In the genomic region with DNA sequence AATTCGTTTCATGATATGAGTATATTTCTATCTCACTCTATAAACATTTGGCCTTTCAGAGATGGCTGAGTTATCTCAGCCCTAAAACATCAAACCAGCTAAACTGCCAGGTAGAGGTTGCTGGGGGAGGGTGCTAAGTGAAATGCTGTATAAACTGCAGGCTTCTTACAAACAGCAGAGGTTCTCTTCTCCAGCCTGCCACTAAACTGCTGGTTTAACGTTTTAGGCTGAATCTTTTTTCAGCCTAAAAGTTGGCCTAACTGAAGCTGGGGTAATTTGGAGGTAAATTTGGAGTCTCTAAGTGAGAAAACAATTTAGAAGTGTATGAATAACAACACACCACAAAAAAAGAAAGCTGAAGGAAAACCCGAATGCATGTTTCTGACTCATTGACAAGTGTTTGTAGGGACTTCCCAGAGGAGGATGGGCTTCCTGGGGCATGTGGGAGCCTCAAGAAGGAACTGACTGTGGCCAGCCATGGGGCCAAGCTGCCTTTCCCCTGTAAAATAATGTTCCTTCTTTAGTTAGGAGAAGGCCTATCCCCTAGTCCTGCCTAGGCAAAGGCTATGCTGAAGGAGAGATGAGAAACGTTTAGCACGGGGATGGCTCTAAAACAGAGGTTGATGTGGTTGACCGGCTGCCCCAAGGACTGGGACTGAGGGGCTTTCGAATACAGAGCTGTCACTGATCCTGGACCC, we compare ENCODE assay signal across 1 cellular context.
TF ChIP-seq lines count a peak whose summit lies in the region.

No MANE protein-coding gene starts in this region.

TF ChIP-seq in GM12878, 131 proteins besides CTCF, POLR2A, EP300 and RAD21 (continued from another document):
- TF ChIP-seq, protein P1, sequence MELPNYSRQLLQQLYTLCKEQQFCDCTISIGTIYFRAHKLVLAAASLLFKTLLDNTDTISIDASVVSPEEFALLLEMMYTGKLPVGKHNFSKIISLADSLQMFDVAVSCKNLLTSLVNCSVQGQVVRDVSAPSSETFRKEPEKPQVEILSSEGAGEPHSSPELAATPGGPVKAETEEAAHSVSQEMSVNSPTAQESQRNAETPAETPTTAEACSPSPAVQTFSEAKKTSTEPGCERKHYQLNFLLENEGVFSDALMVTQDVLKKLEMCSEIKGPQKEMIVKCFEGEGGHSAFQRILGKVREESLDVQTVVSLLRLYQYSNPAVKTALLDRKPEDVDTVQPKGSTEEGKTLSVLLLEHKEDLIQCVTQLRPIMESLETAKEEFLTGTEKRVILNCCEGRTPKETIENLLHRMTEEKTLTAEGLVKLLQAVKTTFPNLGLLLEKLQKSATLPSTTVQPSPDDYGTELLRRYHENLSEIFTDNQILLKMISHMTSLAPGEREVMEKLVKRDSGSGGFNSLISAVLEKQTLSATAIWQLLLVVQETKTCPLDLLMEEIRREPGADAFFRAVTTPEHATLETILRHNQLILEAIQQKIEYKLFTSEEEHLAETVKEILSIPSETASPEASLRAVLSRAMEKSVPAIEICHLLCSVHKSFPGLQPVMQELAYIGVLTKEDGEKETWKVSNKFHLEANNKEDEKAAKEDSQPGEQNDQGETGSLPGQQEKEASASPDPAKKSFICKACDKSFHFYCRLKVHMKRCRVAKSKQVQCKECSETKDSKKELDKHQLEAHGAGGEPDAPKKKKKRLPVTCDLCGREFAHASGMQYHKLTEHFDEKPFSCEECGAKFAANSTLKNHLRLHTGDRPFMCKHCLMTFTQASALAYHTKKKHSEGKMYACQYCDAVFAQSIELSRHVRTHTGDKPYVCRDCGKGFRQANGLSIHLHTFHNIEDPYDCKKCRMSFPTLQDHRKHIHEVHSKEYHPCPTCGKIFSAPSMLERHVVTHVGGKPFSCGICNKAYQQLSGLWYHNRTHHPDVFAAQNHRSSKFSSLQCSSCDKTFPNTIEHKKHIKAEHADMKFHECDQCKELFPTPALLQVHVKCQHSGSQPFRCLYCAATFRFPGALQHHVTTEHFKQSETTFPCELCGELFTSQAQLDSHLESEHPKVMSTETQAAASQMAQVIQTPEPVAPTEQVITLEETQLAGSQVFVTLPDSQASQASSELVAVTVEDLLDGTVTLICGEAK (IDR thresholded peaks at IDR 0.05; ENCODE audit: borderline replicate concordance): no peak; the same call in 1 of the 2 replicates
- 0 out of 2 replicates have a peak, but pooled peaks have one; percentile 33 for TF ChIP-seq SIN3A (IDR thresholded peaks at IDR 0.05; ENCODE audit: low read depth, low read length)
- no peak for TF ChIP-seq SUPT20H (IDR thresholded peaks at IDR 0.05; ENCODE audit: borderline replicate concordance, control insufficient read depth, low read depth, low read length)
- no peak for TF ChIP-seq SRF (IDR thresholded peaks at IDR 0.05; ENCODE audit: low read depth in 2 of 2, low read length in 2 of 2)
- no peak for TF ChIP-seq STAT3 (IDR thresholded peaks at IDR 0.05; ENCODE audit: low read depth, low read length)
- 0 out of 2 replicates have a peak, but pooled peaks have one; percentile 16 for TF ChIP-seq ZSCAN29 (IDR thresholded peaks at IDR 0.05)
- no peak for TF ChIP-seq JUND (IDR thresholded peaks at IDR 0.05; ENCODE audit: low read depth, low read length)
- peak; percentile 54 to 64; a peak in 3 of 4 replicates for TF ChIP-seq IKZF2 (IDR thresholded peaks at IDR 0.05)
- peak; percentile 54; the same call in 1 of the 2 replicates for TF ChIP-seq FOXM1 (IDR thresholded peaks at IDR 0.05; ENCODE audit: low read depth, low read length)
- no peak for TF ChIP-seq IRF4 (IDR thresholded peaks at IDR 0.05; ENCODE audit: low read depth, low read length)
- TF ChIP-seq, protein P2, sequence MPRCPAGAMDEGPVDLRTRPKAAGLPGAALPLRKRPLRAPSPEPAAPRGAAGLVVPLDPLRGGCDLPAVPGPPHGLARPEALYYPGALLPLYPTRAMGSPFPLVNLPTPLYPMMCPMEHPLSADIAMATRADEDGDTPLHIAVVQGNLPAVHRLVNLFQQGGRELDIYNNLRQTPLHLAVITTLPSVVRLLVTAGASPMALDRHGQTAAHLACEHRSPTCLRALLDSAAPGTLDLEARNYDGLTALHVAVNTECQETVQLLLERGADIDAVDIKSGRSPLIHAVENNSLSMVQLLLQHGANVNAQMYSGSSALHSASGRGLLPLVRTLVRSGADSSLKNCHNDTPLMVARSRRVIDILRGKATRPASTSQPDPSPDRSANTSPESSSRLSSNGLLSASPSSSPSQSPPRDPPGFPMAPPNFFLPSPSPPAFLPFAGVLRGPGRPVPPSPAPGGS (IDR thresholded peaks at IDR 0.05; ENCODE audit: borderline replicate concordance, insufficient read depth, low read depth, low read length, poor library complexity, severe bottlenecking): no peak
- TF ChIP-seq, protein P3, sequence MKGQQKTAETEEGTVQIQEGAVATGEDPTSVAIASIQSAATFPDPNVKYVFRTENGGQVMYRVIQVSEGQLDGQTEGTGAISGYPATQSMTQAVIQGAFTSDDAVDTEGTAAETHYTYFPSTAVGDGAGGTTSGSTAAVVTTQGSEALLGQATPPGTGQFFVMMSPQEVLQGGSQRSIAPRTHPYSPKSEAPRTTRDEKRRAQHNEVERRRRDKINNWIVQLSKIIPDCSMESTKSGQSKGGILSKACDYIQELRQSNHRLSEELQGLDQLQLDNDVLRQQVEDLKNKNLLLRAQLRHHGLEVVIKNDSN (IDR thresholded peaks at IDR 0.05; ENCODE audit: borderline replicate concordance, extremely low read length, insufficient read depth, low read depth, low read length): no peak
- TF ChIP-seq CHD2 (IDR thresholded peaks at IDR 0.05; ENCODE audit: borderline replicate concordance, low read depth, low read length): 0 out of 2 replicates have a peak, but pooled peaks have one; percentile 54
- TF ChIP-seq HCFC1 (IDR thresholded peaks at IDR 0.05; ENCODE audit: low read length): no peak; the same call in 1 of the 2 replicates
- TF ChIP-seq ZNF217 (IDR thresholded peaks at IDR 0.05): no peak
- TF ChIP-seq, protein P4, sequence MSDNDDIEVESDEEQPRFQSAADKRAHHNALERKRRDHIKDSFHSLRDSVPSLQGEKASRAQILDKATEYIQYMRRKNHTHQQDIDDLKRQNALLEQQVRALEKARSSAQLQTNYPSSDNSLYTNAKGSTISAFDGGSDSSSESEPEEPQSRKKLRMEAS (IDR thresholded peaks at IDR 0.05; ENCODE audit: low read depth, low read length): no peak
- TF ChIP-seq, protein P5, sequence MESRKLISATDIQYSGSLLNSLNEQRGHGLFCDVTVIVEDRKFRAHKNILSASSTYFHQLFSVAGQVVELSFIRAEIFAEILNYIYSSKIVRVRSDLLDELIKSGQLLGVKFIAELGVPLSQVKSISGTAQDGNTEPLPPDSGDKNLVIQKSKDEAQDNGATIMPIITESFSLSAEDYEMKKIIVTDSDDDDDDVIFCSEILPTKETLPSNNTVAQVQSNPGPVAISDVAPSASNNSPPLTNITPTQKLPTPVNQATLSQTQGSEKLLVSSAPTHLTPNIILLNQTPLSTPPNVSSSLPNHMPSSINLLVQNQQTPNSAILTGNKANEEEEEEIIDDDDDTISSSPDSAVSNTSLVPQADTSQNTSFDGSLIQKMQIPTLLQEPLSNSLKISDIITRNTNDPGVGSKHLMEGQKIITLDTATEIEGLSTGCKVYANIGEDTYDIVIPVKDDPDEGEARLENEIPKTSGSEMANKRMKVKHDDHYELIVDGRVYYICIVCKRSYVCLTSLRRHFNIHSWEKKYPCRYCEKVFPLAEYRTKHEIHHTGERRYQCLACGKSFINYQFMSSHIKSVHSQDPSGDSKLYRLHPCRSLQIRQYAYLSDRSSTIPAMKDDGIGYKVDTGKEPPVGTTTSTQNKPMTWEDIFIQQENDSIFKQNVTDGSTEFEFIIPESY (IDR thresholded peaks at IDR 0.05): no peak
- TF ChIP-seq TCF7 (IDR thresholded peaks at IDR 0.05; ENCODE audit: borderline replicate concordance): peak; percentile 73
- TF ChIP-seq, protein P6, sequence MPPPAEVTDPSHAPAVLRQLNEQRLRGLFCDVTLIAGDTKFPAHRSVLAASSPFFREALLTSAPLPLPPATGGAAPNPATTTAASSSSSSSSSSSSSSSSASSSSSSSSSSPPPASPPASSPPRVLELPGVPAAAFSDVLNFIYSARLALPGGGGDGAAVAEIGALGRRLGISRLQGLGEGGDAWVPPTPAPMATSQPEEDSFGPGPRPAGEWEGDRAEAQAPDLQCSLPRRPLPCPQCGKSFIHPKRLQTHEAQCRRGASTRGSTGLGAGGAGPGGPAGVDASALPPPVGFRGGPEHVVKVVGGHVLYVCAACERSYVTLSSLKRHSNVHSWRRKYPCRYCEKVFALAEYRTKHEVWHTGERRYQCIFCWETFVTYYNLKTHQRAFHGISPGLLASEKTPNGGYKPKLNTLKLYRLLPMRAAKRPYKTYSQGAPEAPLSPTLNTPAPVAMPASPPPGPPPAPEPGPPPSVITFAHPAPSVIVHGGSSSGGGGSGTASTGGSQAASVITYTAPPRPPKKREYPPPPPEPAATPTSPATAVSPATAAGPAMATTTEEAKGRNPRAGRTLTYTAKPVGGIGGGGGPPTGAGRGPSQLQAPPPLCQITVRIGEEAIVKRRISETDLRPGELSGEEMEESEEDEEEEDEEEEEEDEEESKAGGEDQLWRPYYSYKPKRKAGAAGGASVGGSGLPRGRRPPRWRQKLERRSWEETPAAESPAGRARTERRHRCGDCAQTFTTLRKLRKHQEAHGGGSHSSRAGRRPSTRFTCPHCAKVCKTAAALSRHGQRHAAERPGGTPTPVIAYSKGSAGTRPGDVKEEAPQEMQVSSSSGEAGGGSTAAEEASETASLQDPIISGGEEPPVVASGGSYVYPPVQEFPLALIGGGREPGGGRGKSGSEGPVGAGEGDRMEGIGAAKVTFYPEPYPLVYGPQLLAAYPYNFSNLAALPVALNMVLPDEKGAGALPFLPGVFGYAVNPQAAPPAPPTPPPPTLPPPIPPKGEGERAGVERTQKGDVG (CRISPR knock-in tag; IDR thresholded peaks at IDR 0.05): no peak
- no peak for TF ChIP-seq SREBF1 (IDR thresholded peaks at IDR 0.05; ENCODE audit: low read length)
- TF ChIP-seq ZBED1 (IDR thresholded peaks at IDR 0.05; ENCODE audit: borderline replicate concordance): no peak
- TF ChIP-seq, protein P7, sequence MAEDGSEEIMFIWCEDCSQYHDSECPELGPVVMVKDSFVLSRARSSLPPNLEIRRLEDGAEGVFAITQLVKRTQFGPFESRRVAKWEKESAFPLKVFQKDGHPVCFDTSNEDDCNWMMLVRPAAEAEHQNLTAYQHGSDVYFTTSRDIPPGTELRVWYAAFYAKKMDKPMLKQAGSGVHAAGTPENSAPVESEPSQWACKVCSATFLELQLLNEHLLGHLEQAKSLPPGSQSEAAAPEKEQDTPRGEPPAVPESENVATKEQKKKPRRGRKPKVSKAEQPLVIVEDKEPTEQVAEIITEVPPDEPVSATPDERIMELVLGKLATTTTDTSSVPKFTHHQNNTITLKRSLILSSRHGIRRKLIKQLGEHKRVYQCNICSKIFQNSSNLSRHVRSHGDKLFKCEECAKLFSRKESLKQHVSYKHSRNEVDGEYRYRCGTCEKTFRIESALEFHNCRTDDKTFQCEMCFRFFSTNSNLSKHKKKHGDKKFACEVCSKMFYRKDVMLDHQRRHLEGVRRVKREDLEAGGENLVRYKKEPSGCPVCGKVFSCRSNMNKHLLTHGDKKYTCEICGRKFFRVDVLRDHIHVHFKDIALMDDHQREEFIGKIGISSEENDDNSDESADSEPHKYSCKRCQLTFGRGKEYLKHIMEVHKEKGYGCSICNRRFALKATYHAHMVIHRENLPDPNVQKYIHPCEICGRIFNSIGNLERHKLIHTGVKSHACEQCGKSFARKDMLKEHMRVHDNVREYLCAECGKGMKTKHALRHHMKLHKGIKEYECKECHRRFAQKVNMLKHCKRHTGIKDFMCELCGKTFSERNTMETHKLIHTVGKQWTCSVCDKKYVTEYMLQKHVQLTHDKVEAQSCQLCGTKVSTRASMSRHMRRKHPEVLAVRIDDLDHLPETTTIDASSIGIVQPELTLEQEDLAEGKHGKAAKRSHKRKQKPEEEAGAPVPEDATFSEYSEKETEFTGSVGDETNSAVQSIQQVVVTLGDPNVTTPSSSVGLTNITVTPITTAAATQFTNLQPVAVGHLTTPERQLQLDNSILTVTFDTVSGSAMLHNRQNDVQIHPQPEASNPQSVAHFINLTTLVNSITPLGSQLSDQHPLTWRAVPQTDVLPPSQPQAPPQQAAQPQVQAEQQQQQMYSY (CRISPR knock-in tag; IDR thresholded peaks at IDR 0.05): no peak
- 0 out of 2 replicates have a peak, but pooled peaks have one; percentile 8 for TF ChIP-seq CREM (IDR thresholded peaks at IDR 0.05; ENCODE audit: low read depth)
- no peak for TF ChIP-seq CBX5 (IDR thresholded peaks at IDR 0.05; ENCODE audit: low read depth)
- TF ChIP-seq TCF12 (IDR thresholded peaks at IDR 0.05; ENCODE audit: low read depth, low read length): no peak
- peak; percentile 37 for TF ChIP-seq SP1 (IDR thresholded peaks at IDR 0.05; ENCODE audit: low read depth, low read length)
- no peak for TF ChIP-seq SMC3 (IDR thresholded peaks at IDR 0.05; ENCODE audit: borderline replicate concordance, low read length)
- no peak; the same call in 1 of the 2 replicates for TF ChIP-seq PAX5 (IDR thresholded peaks at IDR 0.05; ENCODE audit: borderline replicate concordance, low read depth, low read length)
- no peak for TF ChIP-seq MTA3 (IDR thresholded peaks at IDR 0.05; ENCODE audit: borderline replicate concordance, low read length)
- TF ChIP-seq ZNF622 (IDR thresholded peaks at IDR 0.05): no peak
- no peak for TF ChIP-seq FOXK2 (IDR thresholded peaks at IDR 0.05)
- 0 out of 4 replicates have a peak, but pooled peaks have one; percentile 3 to 8 for TF ChIP-seq BHLHE40 (IDR thresholded peaks at IDR 0.05; ENCODE audit: borderline replicate concordance in 1 of 2, low read depth in 2 of 2, low read length in 1 of 2)
